ENCODE assay signal across 7 cellular contexts in genomic region chr11:86456075-86456939, GRCh38.
A peak's percentile ranks its signal among the peaks of the same experiment; 100 is the strongest.
DNase-seq lines count a peak whose midpoint lies in the region; ATAC-seq, FAIRE-seq and TF ChIP-seq lines count a peak whose summit lies in the region.

No MANE protein-coding gene starts in this region.

- peak; percentile 82 for TF ChIP-seq CTCF in GM13976 (IDR thresholded peaks at IDR 0.05; ENCODE audit: borderline replicate concordance, control extremely low read depth, extremely low read depth, insufficient read depth, missing control alignments)

- H3K4me1 ChIP-seq in small intestine (ENCODE audit: control insufficient read depth in 2 of 2, insufficient read depth in 1 of 2, low read depth in 1 of 2, low read length in 1 of 2), result no peaks in the 10 kb centered on the region

- no peak overlapping the region for H3K4me3 ChIP-seq in small intestine (ENCODE audit: low read depth in 1 of 2, low read length in 2 of 2)

- DNase-seq in GM13976 (ENCODE audit: low spot score), result peak; percentile 70
- peak; percentile 51 for DNase-seq in NCI-H1417 treated with DMSO at 0.1 percent for 48 hours (lab: John Stamatoyannopoulos, UW)
- DNase-seq in T-helper 2 cell, result peak; percentile 16 to 77 (median 47)
- peak in 52 of 56 donors; percentile 20 to 90 (median 55) for DNase-seq in amygdala (lab: John Stamatoyannopoulos, UW)
- peak; percentile 65 to 71 for DNase-seq in hippocampal formation (lab: John Stamatoyannopoulos, UW)
- DNase-seq in small intestine, result peak; percentile 78

- H3K27ac ChIP-seq in small intestine (ENCODE audit: low read depth in 1 of 2, low read length in 1 of 2), result peak overlapping the region in 1 of 2 donors; percentile 10

- no peaks in the 10 kb centered on the region for H3K9me3 ChIP-seq in small intestine (ENCODE audit: control insufficient read depth, low read depth)

- H3K27me3 ChIP-seq in small intestine (ENCODE audit: control insufficient read depth in 2 of 2, insufficient read depth in 2 of 2, low read length in 2 of 2), result no peaks in the 10 kb centered on the region

- 15 to 21% (median 17%) methylated on average over 9 of the region's 9 CpGs for WGBS in small intestine, 3 donors

- H3K36me3 ChIP-seq in small intestine (ENCODE audit: control insufficient read depth in 2 of 2, insufficient read depth in 2 of 2, low read length in 2 of 2), result no peaks in the 10 kb centered on the region

- FAIRE-seq in small intestine (lab: Jason Lieb, UNC), result no peak

- in situ Hi-C loops in GM13976 (cut with MboI; ENCODE audit: low sequenced_read_pairs, unreplicated experiment), result loop anchor here (5.0 kb wide), 1 partner anchor 361 kb away; no protein-coding TSS in a partner anchor

- ATAC-seq in HG02678 (IDR thresholded peaks at IDR 0.05; ENCODE audit: unreplicated experiment), result peak; percentile 89
